ENCODE assay signal across 2 cellular contexts in the genomic region with DNA sequence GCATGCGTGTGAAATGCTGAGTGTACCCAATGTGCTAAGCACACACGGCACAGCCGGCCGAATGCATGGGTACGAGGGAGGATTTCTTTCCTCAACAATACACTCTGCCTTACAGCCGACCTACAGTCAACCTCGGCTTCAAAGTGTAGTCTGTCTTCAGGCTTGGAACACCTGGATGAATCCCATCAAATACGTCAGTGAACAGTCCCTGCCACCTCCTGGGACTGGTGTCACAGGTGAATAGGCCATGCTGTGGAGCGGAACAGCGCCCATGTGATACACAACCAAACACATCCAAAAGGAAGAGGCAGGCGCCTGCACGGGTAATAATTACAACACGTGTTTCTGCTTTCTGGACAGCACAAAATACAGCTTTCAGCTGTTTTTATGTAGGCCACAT.
TF ChIP-seq lines count a peak whose summit lies in the region.

No MANE protein-coding gene starts in this region.

TF ChIP-seq in GM12891, 5 proteins besides CTCF, POLR2A, EP300 and RAD21:
- TF ChIP-seq POLR2AphosphoS5 (IDR thresholded peaks at IDR 0.05; ENCODE audit: low read depth, low read length) = peak; percentile 65; the same call in 1 of the 2 replicates
- no peak for TF ChIP-seq TAF1 (IDR thresholded peaks at IDR 0.05; ENCODE audit: low read depth, low read length)

TF ChIP-seq in H1, 55 proteins besides CTCF, POLR2A, EP300 and RAD21:
- no peak for TF ChIP-seq CHD1 (IDR thresholded peaks at IDR 0.05; ENCODE audit: low read depth, low read length)
- no peak for TF ChIP-seq MAFK (IDR thresholded peaks at IDR 0.05; ENCODE audit: low read depth, low read length)
- no peak for TF ChIP-seq SUZ12 (IDR thresholded peaks at IDR 0.05; ENCODE audit: low read length)
- TF ChIP-seq, protein P1, sequence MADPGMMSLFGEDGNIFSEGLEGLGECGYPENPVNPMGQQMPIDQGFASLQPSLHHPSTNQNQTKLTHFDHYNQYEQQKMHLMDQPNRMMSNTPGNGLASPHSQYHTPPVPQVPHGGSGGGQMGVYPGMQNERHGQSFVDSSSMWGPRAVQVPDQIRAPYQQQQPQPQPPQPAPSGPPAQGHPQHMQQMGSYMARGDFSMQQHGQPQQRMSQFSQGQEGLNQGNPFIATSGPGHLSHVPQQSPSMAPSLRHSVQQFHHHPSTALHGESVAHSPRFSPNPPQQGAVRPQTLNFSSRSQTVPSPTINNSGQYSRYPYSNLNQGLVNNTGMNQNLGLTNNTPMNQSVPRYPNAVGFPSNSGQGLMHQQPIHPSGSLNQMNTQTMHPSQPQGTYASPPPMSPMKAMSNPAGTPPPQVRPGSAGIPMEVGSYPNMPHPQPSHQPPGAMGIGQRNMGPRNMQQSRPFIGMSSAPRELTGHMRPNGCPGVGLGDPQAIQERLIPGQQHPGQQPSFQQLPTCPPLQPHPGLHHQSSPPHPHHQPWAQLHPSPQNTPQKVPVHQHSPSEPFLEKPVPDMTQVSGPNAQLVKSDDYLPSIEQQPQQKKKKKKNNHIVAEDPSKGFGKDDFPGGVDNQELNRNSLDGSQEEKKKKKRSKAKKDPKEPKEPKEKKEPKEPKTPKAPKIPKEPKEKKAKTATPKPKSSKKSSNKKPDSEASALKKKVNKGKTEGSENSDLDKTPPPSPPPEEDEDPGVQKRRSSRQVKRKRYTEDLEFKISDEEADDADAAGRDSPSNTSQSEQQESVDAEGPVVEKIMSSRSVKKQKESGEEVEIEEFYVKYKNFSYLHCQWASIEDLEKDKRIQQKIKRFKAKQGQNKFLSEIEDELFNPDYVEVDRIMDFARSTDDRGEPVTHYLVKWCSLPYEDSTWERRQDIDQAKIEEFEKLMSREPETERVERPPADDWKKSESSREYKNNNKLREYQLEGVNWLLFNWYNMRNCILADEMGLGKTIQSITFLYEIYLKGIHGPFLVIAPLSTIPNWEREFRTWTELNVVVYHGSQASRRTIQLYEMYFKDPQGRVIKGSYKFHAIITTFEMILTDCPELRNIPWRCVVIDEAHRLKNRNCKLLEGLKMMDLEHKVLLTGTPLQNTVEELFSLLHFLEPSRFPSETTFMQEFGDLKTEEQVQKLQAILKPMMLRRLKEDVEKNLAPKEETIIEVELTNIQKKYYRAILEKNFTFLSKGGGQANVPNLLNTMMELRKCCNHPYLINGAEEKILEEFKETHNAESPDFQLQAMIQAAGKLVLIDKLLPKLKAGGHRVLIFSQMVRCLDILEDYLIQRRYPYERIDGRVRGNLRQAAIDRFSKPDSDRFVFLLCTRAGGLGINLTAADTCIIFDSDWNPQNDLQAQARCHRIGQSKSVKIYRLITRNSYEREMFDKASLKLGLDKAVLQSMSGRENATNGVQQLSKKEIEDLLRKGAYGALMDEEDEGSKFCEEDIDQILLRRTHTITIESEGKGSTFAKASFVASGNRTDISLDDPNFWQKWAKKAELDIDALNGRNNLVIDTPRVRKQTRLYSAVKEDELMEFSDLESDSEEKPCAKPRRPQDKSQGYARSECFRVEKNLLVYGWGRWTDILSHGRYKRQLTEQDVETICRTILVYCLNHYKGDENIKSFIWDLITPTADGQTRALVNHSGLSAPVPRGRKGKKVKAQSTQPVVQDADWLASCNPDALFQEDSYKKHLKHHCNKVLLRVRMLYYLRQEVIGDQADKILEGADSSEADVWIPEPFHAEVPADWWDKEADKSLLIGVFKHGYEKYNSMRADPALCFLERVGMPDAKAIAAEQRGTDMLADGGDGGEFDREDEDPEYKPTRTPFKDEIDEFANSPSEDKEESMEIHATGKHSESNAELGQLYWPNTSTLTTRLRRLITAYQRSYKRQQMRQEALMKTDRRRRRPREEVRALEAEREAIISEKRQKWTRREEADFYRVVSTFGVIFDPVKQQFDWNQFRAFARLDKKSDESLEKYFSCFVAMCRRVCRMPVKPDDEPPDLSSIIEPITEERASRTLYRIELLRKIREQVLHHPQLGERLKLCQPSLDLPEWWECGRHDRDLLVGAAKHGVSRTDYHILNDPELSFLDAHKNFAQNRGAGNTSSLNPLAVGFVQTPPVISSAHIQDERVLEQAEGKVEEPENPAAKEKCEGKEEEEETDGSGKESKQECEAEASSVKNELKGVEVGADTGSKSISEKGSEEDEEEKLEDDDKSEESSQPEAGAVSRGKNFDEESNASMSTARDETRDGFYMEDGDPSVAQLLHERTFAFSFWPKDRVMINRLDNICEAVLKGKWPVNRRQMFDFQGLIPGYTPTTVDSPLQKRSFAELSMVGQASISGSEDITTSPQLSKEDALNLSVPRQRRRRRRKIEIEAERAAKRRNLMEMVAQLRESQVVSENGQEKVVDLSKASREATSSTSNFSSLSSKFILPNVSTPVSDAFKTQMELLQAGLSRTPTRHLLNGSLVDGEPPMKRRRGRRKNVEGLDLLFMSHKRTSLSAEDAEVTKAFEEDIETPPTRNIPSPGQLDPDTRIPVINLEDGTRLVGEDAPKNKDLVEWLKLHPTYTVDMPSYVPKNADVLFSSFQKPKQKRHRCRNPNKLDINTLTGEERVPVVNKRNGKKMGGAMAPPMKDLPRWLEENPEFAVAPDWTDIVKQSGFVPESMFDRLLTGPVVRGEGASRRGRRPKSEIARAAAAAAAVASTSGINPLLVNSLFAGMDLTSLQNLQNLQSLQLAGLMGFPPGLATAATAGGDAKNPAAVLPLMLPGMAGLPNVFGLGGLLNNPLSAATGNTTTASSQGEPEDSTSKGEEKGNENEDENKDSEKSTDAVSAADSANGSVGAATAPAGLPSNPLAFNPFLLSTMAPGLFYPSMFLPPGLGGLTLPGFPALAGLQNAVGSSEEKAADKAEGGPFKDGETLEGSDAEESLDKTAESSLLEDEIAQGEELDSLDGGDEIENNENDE (IDR thresholded peaks at IDR 0.05; ENCODE audit: insufficient replicate concordance, low read length) = no peak
- TF ChIP-seq NANOG (IDR thresholded peaks at IDR 0.05; ENCODE audit: insufficient read depth, low read depth, low read length, poor library complexity, severe bottlenecking) = no peak
- no peak for TF ChIP-seq HDAC2 (IDR thresholded peaks at IDR 0.05; ENCODE audit: borderline replicate concordance in 1 of 2, low read depth in 2 of 2, low read length in 2 of 2)
- no peak for TF ChIP-seq ASH2L (IDR thresholded peaks at IDR 0.05; ENCODE audit: low read length)
- TF ChIP-seq POLR2AphosphoS5 (IDR thresholded peaks at IDR 0.05; ENCODE audit: low read depth, low read length) = no peak
- TF ChIP-seq, protein P2, sequence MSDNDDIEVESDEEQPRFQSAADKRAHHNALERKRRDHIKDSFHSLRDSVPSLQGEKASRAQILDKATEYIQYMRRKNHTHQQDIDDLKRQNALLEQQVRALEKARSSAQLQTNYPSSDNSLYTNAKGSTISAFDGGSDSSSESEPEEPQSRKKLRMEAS (IDR thresholded peaks at IDR 0.05) = no peak
- TF ChIP-seq SP4 (IDR thresholded peaks at IDR 0.05; ENCODE audit: low read length) = no peak
- TF ChIP-seq, protein P3, sequence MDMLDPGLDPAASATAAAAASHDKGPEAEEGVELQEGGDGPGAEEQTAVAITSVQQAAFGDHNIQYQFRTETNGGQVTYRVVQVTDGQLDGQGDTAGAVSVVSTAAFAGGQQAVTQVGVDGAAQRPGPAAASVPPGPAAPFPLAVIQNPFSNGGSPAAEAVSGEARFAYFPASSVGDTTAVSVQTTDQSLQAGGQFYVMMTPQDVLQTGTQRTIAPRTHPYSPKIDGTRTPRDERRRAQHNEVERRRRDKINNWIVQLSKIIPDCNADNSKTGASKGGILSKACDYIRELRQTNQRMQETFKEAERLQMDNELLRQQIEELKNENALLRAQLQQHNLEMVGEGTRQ (IDR thresholded peaks at IDR 0.05; ENCODE audit: low read length) = no peak
- no peak for TF ChIP-seq CHD2 (IDR thresholded peaks at IDR 0.05; ENCODE audit: low read length)
- no peak for TF ChIP-seq SP2 (IDR thresholded peaks at IDR 0.05; ENCODE audit: low read length)
- TF ChIP-seq JUND (IDR thresholded peaks at IDR 0.05; ENCODE audit: low read length) = no peak
- TF ChIP-seq, protein P4, sequence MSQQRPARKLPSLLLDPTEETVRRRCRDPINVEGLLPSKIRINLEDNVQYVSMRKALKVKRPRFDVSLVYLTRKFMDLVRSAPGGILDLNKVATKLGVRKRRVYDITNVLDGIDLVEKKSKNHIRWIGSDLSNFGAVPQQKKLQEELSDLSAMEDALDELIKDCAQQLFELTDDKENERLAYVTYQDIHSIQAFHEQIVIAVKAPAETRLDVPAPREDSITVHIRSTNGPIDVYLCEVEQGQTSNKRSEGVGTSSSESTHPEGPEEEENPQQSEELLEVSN (IDR thresholded peaks at IDR 0.05) = no peak
- no peak for TF ChIP-seq CTBP2 (IDR thresholded peaks at IDR 0.05; ENCODE audit: borderline replicate concordance, insufficient read depth, insufficient read length, low read length)
- TF ChIP-seq YY1 (IDR thresholded peaks at IDR 0.05; ENCODE audit: low read depth, low read length) = no peak
- no peak for TF ChIP-seq TAF1 (IDR thresholded peaks at IDR 0.05; ENCODE audit: low read depth, low read length)
- no peak for TF ChIP-seq RXRA (IDR thresholded peaks at IDR 0.05; ENCODE audit: insufficient read depth, low read depth, low read length)
